Comparison of ENCODE assay signal across 8 cellular contexts in genomic region chr9:20658677-20659473, GRCh38. TPM values are rescaled to one million over a fixed set of nuclear protein-coding genes. Genes with fewer than 3 reads are reported as not detected.
A peak's percentile ranks its signal among the peaks of the same experiment; 100 is the strongest.
DNase-seq lines count a peak whose midpoint lies in the region; ATAC-seq and TF ChIP-seq lines count a peak whose summit lies in the region.

No MANE protein-coding gene starts in this region.

- no peaks in the 10 kb centered on the region for H3K9me3 Mint-ChIP-seq in activated CD8-positive, alpha-beta memory T cell treated with anti-CD3 and anti-CD28 coated beads, Interleukin-2, amount 10 ng/mL, durations not matched to agents 7 days and 5 days (ENCODE audit: low read depth)
- no peaks in the 10 kb centered on the region for H3K9me3 Mint-ChIP-seq in activated naive CD4-positive, alpha-beta T cell treated with anti-CD3 and anti-CD28 coated beads, Interleukin-2, amount 50 U/mL, for 72 hours

- H3K27ac Mint-ChIP-seq in activated CD8-positive, alpha-beta memory T cell treated with anti-CD3 and anti-CD28 coated beads, Interleukin-2, amount 10 ng/mL, durations not matched to agents 7 days and 5 days = peak overlapping the region; percentile 82
- peak overlapping the region in 1 of 2 donors; percentile 30 for H3K27ac Mint-ChIP-seq in activated naive CD4-positive, alpha-beta T cell treated with anti-CD3 and anti-CD28 coated beads, Interleukin-2, amount 50 U/mL, for 72 hours

- no peak overlapping the region for H3K4me3 Mint-ChIP-seq in activated CD8-positive, alpha-beta memory T cell treated with anti-CD3 and anti-CD28 coated beads, Interleukin-2, amount 10 ng/mL, durations not matched to agents 7 days and 5 days

- H3K4me3 ChIP-seq in iPS-18c (ENCODE audit: insufficient read depth, low read depth, low read length) (peak overlapping the region; percentile 64; the same call in 1 of the 2 replicates), testis (peak overlapping the region; percentile 39 to 53)

- no peak for TF ChIP-seq POLR2A in testis (IDR thresholded peaks at IDR 0.05)

- peaks cover 1% of the 10 kb centered on the region for H3K36me3 Mint-ChIP-seq in activated CD8-positive, alpha-beta memory T cell treated with anti-CD3 and anti-CD28 coated beads, Interleukin-2, amount 10 ng/mL, durations not matched to agents 7 days and 5 days
- H3K36me3 Mint-ChIP-seq in activated naive CD4-positive, alpha-beta T cell treated with anti-CD3 and anti-CD28 coated beads, Interleukin-2, amount 50 U/mL, for 72 hours = peaks cover 0 to 7% of the 10 kb centered on the region in 2 donors

- no peak overlapping the region for H3K27ac ChIP-seq in testis

- intact Hi-C loops in testis (cut with DNase I; ENCODE audit: low total_unique reads) = no loop called here

- H3K9me3 ChIP-seq in iPS-18c (ENCODE audit: control insufficient read depth, insufficient read depth, low read length) (no peaks in the 10 kb centered on the region), testis (no peaks in the 10 kb centered on the region)

- H3K36me3 ChIP-seq in testis (ENCODE audit: low read depth, missing control alignments) = no peaks in the 10 kb centered on the region

- no peaks in the 10 kb centered on the region for H3K27me3 ChIP-seq in testis

- CTCF ChIA-PET in activated CD8-positive, alpha-beta memory T cell treated with anti-CD3 and anti-CD28 coated beads, Interleukin-2, amount 10 ng/mL, durations not matched to agents 7 days and 5 days (lab: Charles Lee) = interaction anchor here (1.2 kb wide), 1 partner anchor 25 kb away, joined by 4 read pairs; the partner anchor contains the start of gene FOCAD

- H3K4me1 ChIP-seq in testis = no peaks in the 10 kb centered on the region

- TF ChIP-seq CTCF in testis (IDR thresholded peaks at IDR 0.05) = no peak

- H3K4me1 Mint-ChIP-seq in activated CD8-positive, alpha-beta memory T cell treated with anti-CD3 and anti-CD28 coated beads, Interleukin-2, amount 10 ng/mL, durations not matched to agents 7 days and 5 days = no peaks in the 10 kb centered on the region

- 47 to 69% methylated on average over 12 to 13 of the region's 13 CpGs for WGBS in testis, 2 donors

- peaks cover 6% of the 10 kb centered on the region for H3K27me3 Mint-ChIP-seq in activated CD8-positive, alpha-beta memory T cell treated with anti-CD3 and anti-CD28 coated beads, Interleukin-2, amount 10 ng/mL, durations not matched to agents 7 days and 5 days

- DNase-seq in activated CD8-positive, alpha-beta memory T cell treated with anti-CD3 and anti-CD28 coated beads, Interleukin-2, amount 10 ng/mL, durations not matched to agents 7 days and 5 days = no peak
- DNase-seq in activated CD8-positive, alpha-beta memory T cell treated with anti-CD3 and anti-CD28 coated beads, Interleukin-2, amount 50 U/mL, for 4 hours = no peak
- no peak for DNase-seq in activated naive CD4-positive, alpha-beta T cell treated with anti-CD3 and anti-CD28 coated beads, Interleukin-2, amount 50 U/mL, for 72 hours (ENCODE audit: low spot score in 2 of 2)
- DNase-seq in testis (no peak), mesenteric fat pad (ENCODE audit: low spot score) (no peak)

- ATAC-seq in activated CD8-positive, alpha-beta memory T cell treated with anti-CD3 and anti-CD28 coated beads, Interleukin-2, amount 10 ng/mL, durations not matched to agents 7 days and 5 days = peak; percentile 45
- ATAC-seq in activated naive CD4-positive, alpha-beta T cell treated with anti-CD3 and anti-CD28 coated beads, Interleukin-2, amount 50 U/mL, for 72 hours = peak; percentile 48 to 56
- ATAC-seq in GM18907 (IDR thresholded peaks at IDR 0.05; ENCODE audit: unreplicated experiment) = no peak
- no peak for ATAC-seq in GM19467 (IDR thresholded peaks at IDR 0.05; ENCODE audit: unreplicated experiment)

RNA-seq across cellular contexts. Expression of gene FOCAD, which starts 25.2 kb away (rescaled TPM):
- 10 to 100 TPM; 32.7 to 37.7 TPM for total RNA-seq in activated CD8-positive, alpha-beta memory T cell treated with anti-CD3 and anti-CD28 coated beads, Interleukin-2, amount 10 ng/mL, durations not matched to agents 7 days and 5 days
- 10 to 100 TPM; 25.4 to 27.9 TPM for total RNA-seq in activated naive CD4-positive, alpha-beta T cell treated with anti-CD3 and anti-CD28 coated beads, Interleukin-2, amount 50 U/mL, for 72 hours
- total RNA-seq in testis (10 to 100 TPM; 38.7 to 45.4 TPM), mesenteric fat pad (21.6 TPM)
- polyA plus RNA-seq in testis (ENCODE audit: insufficient read depth, low read depth, low replicate concordance) = 26.6 TPM

RNA-seq across cellular contexts. Expression of gene MLLT3, which starts 36.6 kb away (rescaled TPM):
- 10 to 100 TPM; 55.9 to 56.4 TPM for total RNA-seq in activated CD8-positive, alpha-beta memory T cell treated with anti-CD3 and anti-CD28 coated beads, Interleukin-2, amount 10 ng/mL, durations not matched to agents 7 days and 5 days
- total RNA-seq in activated naive CD4-positive, alpha-beta T cell treated with anti-CD3 and anti-CD28 coated beads, Interleukin-2, amount 50 U/mL, for 72 hours = 10 to 100 TPM; 43.6 to 54.6 TPM
- 10 to 100 TPM in 1 of 2 donors, 1 to 10 TPM in 1; 7.6 to 11.0 TPM for total RNA-seq in testis
- 5.2 TPM for polyA plus RNA-seq in testis (ENCODE audit: insufficient read depth, low read depth, low replicate concordance)
- total RNA-seq in mesenteric fat pad = 9.9 TPM

Comparison
In these comparisons a context has a peak if more than half of its experiments do, and no peak if none do; other contexts are left out.
1. ATAC-seq: peak in activated CD8-positive, alpha-beta memory T cell treated with anti-CD3 and anti-CD28 coated beads, Interleukin-2, amount 10 ng/mL, durations not matched to agents 7 days and 5 days (single experiment) and activated naive CD4-positive, alpha-beta T cell treated with anti-CD3 and anti-CD28 coated beads, Interleukin-2, amount 50 U/mL, for 72 hours (2 of 2); none in GM18907 (single experiment) and GM19467 (single experiment).